11 cellular contexts compared by ENCODE assay signal in the genomic region with DNA sequence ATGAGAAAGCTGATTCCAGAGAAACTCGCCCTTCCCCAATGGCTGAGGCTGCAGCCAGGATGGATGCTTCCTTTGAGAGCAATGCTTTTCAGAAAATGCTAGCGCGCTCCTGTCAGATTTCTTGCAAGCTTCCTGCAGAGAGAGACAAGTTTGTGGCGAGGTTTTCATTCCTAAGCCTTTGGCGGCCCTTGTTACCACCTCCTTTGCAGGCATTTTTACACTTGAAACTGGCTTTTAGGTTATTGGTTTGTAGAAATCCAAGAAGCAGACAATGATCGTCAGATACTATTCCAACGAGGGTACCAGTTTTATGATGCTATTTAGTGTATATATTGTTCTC. TPM values are rescaled to one million over a fixed set of nuclear protein-coding genes. Genes with fewer than 3 reads are reported as not detected.
DNase-seq lines count a peak whose midpoint lies in the region; ATAC-seq and TF ChIP-seq lines count a peak whose summit lies in the region.
"Had no signal": no experiment of that assay in that cellular context is flagged by ENCODE, and none has a peak within 500 bp of the region (broad histone marks: within the 10 kb centered on the region; RNA-seq: fewer than 3 reads in every experiment).

No MANE protein-coding gene starts in this region.

- intact Hi-C loops in heart right ventricle (cut with DNase I) (loop anchor here in 5 of 10 donors (5.0 to 10.0 kb wide), 5 partner anchors 292 to 487 kb away; no protein-coding TSS in a partner anchor), left ventricle myocardium superior (cut with micrococcal nuclease) (loop anchor here (10.0 kb wide), 1 partner anchor 484 kb away; no protein-coding TSS in a partner anchor)

- TF ChIP-seq EP300 in upper lobe of left lung (IDR thresholded peaks at IDR 0.05): no peak

- H3K27ac ChIP-seq in heart right ventricle: peak overlapping the region in 2 of 10 donors; percentile 13 to 36
- H3K27ac ChIP-seq in mesodermal cell (ENCODE audit: low read depth, low read length, severe bottlenecking): no peak overlapping the region
- H3K27ac ChIP-seq in upper lobe of left lung: no peak overlapping the region
- H3K27ac ChIP-seq: RWPE1 had no signal

- DNase-seq in heart right ventricle (no peak), left ventricle myocardium superior (no peak), astrocyte of the spinal cord (ENCODE audit: low read depth, low spot score) (peak; percentile 55), upper lobe of left lung (no peak), cerebellar nuclear complex (lab: John Stamatoyannopoulos, UW) (no peak), left lobe of liver (ENCODE audit: low spot score) (no peak)
- DNase-seq: NCI-H1436 had no signal

- 4 to 6% methylated on average over 7 of the region's 7 CpGs for WGBS in heart right ventricle, 2 donors
- 5 to 6% methylated on average over 4 to 6 of the region's 7 CpGs for WGBS in mesodermal cell (ENCODE audit: insufficient coverage in 2 of 2), 2 experiments
- WGBS in upper lobe of left lung, 2 donors: 7 to 8% methylated on average over 7 of the region's 7 CpGs

- ATAC-seq in heart right ventricle: no peak
- ATAC-seq in left ventricle myocardium superior: no peak
- no peak for ATAC-seq in upper lobe of left lung (ENCODE audit: low FRiP score in 2 of 2)
- no peak for ATAC-seq in HG02981 (IDR thresholded peaks at IDR 0.05; ENCODE audit: unreplicated experiment)
- no peak for ATAC-seq in left lobe of liver

- in situ Hi-C loops in astrocyte of the spinal cord (cut with HindIII; ENCODE audit: low sequenced_read_pairs): no loop called here

- peaks cover 0 to 95% (median 75%) of the 10 kb centered on the region in 7 donors for H3K27me3 ChIP-seq in heart right ventricle
- peaks cover 0 to 27% (median 7%) of the 10 kb centered on the region in 4 donors for H3K27me3 ChIP-seq in upper lobe of left lung

- no peaks in the 10 kb centered on the region for H3K36me3 ChIP-seq in heart right ventricle
- no peaks in the 10 kb centered on the region for H3K36me3 ChIP-seq in mesodermal cell (ENCODE audit: control insufficient read depth, insufficient read depth, low read length)
- no peaks in the 10 kb centered on the region for H3K36me3 ChIP-seq in upper lobe of left lung

- no peak for TF ChIP-seq CTCF in heart right ventricle (IDR thresholded peaks at IDR 0.05)
- TF ChIP-seq CTCF in astrocyte of the spinal cord (IDR thresholded peaks at IDR 0.05; ENCODE audit: low read depth, low read length): no peak
- TF ChIP-seq CTCF in upper lobe of left lung (IDR thresholded peaks at IDR 0.05): no peak

- H3K9me3 ChIP-seq in heart right ventricle (no peaks in the 10 kb centered on the region), mesodermal cell (ENCODE audit: control insufficient read depth, low read length) (no peaks in the 10 kb centered on the region), upper lobe of left lung (no peaks in the 10 kb centered on the region)

- H3K4me3 ChIP-seq in heart right ventricle (peak overlapping the region in 8 of 10 donors; percentile 27 to 50 (median 48)), astrocyte of the spinal cord (ENCODE audit: low read depth, low read length) (peak overlapping the region; percentile 31), mesodermal cell (ENCODE audit: extremely low read depth, insufficient read depth, low read length, poor library complexity, severe bottlenecking) (peak overlapping the region; percentile 37), upper lobe of left lung (peak overlapping the region in 3 of 4 donors; percentile 34 to 39 (median 39))

- TF ChIP-seq POLR2A in upper lobe of left lung (IDR thresholded peaks at IDR 0.05): no peak

- H3K4me1 ChIP-seq in heart right ventricle (peaks cover 0 to 41% (median 18%) of the 10 kb centered on the region in 9 donors), mesodermal cell (ENCODE audit: control insufficient read depth, insufficient read depth, low read length, poor library complexity, severe bottlenecking) (peaks cover 6% of the 10 kb centered on the region), upper lobe of left lung (peaks cover 15 to 28% (median 18%) of the 10 kb centered on the region in 4 donors)

RNA-seq across cellular contexts. Expression of a gene that starts 1.1 kb away (rescaled TPM):
- total RNA-seq in heart right ventricle: 1 to 10 TPM in 7 of 10 donors, under 1 TPM in 3; 0.44 to 6.2 (median 2.9) TPM
- under 1 TPM; 0.07 to 0.20 TPM for polyA plus RNA-seq in heart right ventricle
- total RNA-seq in left ventricle myocardium superior: 1.9 TPM
- polyA plus RNA-seq in mesodermal cell (2013, experiment 1 of 2): 0.77 TPM
- polyA plus RNA-seq in mesodermal cell (2013, experiment 2 of 2): 0.40 TPM
- 1 to 10 TPM in 2 of 6 donors, under 1 TPM in 2, not detected in 2; 0.30 to 1.8 (median 0.65) TPM for total RNA-seq in upper lobe of left lung
- total RNA-seq in left lobe of liver: 0.10 TPM
- total RNA-seq: pulmonary artery endothelial cell had no signal
